In genomic region chr3:27794211-27794610, GRCh38 we compare ENCODE assay signal across 28 cellular contexts.
"Had no signal": no experiment of that assay in that cellular context is flagged by ENCODE, and none has a peak within 500 bp of the region (broad histone marks: within the 10 kb centered on the region; RNA-seq: fewer than 3 reads in every experiment).

No MANE protein-coding gene starts in this region.

- ATAC-seq: activated CD4-positive, alpha-beta T cell treated with anti-CD3 and anti-CD28 coated beads for 36 hours; activated CD8-positive, alpha-beta memory T cell treated with anti-CD3 and anti-CD28 coated beads, Interleukin-2, amount 10 ng/mL, durations not matched to agents 7 days and 5 days; activated CD8-positive, alpha-beta T cell treated with anti-CD3 and anti-CD28 coated beads, Interleukin-2, amount 10 ng/mL, durations not matched to agents 7 days and 5 days; activated T-cell treated with anti-CD3 and anti-CD28 coated beads, Interleukin-2, amount 50 U/mL, for 72 hours; effector memory CD8-positive, alpha-beta T cell; T-helper 17 cell had no signal

- H3K4me1 ChIP-seq: esophagus squamous epithelium had no signal

- H3K36me3 ChIP-seq: brain microvascular endothelial cell, esophagus squamous epithelium, WERI-Rb-1 had no signal

- H3K4me3 ChIP-seq: esophagus squamous epithelium had no signal

- H3K27me3 ChIP-seq: brain microvascular endothelial cell, esophagus squamous epithelium had no signal

- H3K9me3 ChIP-seq: esophagus squamous epithelium had no signal

- H3K27ac ChIP-seq: brain microvascular endothelial cell, epithelial cell of prostate, esophagus squamous epithelium, WERI-Rb-1 had no signal

- DNase-seq: activated B cell treated with CpG ODN at 0.5 μM for 24 hours; activated CD4-positive, alpha-beta memory T cell treated with anti-CD3 and anti-CD28 coated beads for 36 hours; activated CD4-positive, alpha-beta T cell treated with anti-CD3 and anti-CD28 coated beads for 36 hours; activated CD4-positive, alpha-beta T cell treated with anti-CD3 and anti-CD28 coated beads, Interleukin-2, amount 10 ng/mL, durations not matched to agents 24 days and 14 days; activated CD4-positive, CD25-positive, alpha-beta regulatory T cell treated with anti-CD3 and anti-CD28 coated beads, Interleukin-2, amount 50 U/mL, for 72 hours; activated CD8-positive, alpha-beta memory T cell treated with anti-CD3 and anti-CD28 coated beads, Interleukin-2, amount 10 ng/mL, durations not matched to agents 7 days and 5 days; activated CD8-positive, alpha-beta memory T cell treated with anti-CD3 and anti-CD28 coated beads, Interleukin-2, amount 50 U/mL, for 4 hours; activated CD8-positive, alpha-beta T cell treated with anti-CD3 and anti-CD28 coated beads, Interleukin-2, amount 10 ng/mL, durations not matched to agents 7 days and 5 days; activated gamma-delta T cell treated with Interleukin-2 at 50 U/mL for 16 hours; activated naive CD4-positive, alpha-beta T cell treated with anti-CD3 and anti-CD28 coated beads, Interleukin-2, amount 50 U/mL, for 16 hours; activated naive CD4-positive, alpha-beta T cell treated with Interleukin-2 at 50 U/mL for 16 hours; activated T-cell treated with anti-CD3 and anti-CD28 coated beads, Interleukin-2, amount 50 U/mL, for 24 hours; activated T-cell treated with anti-CD3 and anti-CD28 coated beads, Interleukin-2, amount 50 U/mL, for 72 hours; amniotic stem cell; anterior cingulate cortex; brain microvascular endothelial cell; caudate nucleus; cortex of kidney; dermis blood vessel endothelial cell; effector CD4-positive, alpha-beta T cell; effector memory CD8-positive, alpha-beta T cell; esophagus squamous epithelium; head of caudate nucleus; T-helper 1 cell; T-helper 17 cell; T1000; WERI-Rb-1 had no signal
